ENCODE assay signal across 1 cellular context in the genomic region with DNA sequence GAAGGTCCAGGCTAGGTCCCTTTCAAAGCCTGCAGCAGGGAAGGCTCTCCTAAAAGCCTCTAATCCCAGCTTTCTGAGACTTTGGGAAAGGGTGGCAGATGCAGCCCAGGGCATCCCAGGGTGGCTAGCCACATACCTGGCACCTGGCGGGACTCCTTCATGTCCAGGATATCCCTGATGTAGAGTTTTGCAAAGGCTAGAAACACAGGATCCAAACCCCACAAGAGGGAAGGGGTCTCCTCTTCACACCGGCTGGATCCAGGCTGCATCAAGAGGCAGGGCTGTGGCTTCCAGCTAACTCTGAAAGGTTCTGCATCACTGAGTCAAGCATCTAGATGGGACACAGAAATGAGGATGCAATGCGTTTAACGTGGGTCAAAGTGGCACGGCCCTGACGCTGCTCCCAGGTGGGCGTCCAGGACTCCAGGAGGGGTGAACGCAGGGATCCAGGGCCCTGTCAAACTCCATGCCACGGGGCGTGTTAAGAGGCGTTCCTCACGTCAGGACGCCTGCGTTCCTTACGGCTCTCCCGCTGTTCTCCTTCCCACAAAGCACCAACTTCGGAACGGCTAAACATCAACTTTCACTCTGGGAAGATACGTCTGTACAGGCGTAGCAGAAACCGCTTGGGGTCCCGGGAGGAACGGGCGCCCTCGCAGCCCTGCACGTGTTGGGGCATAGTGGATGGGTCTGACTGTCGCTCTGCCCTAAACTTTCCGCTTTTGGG.
A peak's percentile ranks its signal among the peaks of the same experiment; 100 is the strongest.
TF ChIP-seq lines count a peak whose summit lies in the region.

No MANE protein-coding gene starts in this region.

TF ChIP-seq in HEK293, 187 proteins besides CTCF, POLR2A, EP300 and RAD21 (continued from another document and continues in another):
- TF ChIP-seq, protein P1, sequence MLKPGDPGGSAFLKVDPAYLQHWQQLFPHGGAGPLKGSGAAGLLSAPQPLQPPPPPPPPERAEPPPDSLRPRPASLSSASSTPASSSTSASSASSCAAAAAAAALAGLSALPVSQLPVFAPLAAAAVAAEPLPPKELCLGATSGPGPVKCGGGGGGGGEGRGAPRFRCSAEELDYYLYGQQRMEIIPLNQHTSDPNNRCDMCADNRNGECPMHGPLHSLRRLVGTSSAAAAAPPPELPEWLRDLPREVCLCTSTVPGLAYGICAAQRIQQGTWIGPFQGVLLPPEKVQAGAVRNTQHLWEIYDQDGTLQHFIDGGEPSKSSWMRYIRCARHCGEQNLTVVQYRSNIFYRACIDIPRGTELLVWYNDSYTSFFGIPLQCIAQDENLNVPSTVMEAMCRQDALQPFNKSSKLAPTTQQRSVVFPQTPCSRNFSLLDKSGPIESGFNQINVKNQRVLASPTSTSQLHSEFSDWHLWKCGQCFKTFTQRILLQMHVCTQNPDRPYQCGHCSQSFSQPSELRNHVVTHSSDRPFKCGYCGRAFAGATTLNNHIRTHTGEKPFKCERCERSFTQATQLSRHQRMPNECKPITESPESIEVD (tag by site-specific recombination; IDR thresholded peaks at IDR 0.05) = no peak
- TF ChIP-seq, protein P2, sequence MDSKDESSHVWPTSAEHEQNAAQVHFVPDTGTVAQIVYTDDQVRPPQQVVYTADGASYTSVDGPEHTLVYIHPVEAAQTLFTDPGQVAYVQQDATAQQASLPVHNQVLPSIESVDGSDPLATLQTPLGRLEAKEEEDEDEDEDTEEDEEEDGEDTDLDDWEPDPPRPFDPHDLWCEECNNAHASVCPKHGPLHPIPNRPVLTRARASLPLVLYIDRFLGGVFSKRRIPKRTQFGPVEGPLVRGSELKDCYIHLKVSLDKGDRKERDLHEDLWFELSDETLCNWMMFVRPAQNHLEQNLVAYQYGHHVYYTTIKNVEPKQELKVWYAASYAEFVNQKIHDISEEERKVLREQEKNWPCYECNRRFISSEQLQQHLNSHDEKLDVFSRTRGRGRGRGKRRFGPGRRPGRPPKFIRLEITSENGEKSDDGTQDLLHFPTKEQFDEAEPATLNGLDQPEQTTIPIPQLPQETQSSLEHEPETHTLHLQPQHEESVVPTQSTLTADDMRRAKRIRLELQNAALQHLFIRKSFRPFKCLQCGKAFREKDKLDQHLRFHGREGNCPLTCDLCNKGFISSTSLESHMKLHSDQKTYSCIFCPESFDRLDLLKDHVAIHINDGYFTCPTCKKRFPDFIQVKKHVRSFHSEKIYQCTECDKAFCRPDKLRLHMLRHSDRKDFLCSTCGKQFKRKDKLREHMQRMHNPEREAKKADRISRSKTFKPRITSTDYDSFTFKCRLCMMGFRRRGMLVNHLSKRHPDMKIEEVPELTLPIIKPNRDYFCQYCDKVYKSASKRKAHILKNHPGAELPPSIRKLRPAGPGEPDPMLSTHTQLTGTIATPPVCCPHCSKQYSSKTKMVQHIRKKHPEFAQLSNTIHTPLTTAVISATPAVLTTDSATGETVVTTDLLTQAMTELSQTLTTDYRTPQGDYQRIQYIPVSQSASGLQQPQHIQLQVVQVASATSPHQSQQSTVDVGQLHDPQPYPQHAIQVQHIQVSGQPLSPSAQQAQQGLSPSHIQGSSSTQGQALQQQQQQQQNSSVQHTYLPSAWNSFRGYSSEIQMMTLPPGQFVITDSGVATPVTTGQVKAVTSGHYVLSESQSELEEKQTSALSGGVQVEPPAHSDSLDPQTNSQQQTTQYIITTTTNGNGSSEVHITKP (tag by site-specific recombination; IDR thresholded peaks at IDR 0.05) = peak; percentile 71
- TF ChIP-seq ZNF132 (tag by site-specific recombination; IDR thresholded peaks at IDR 0.05; ENCODE audit: borderline replicate concordance) (no peak), SCRT1 (tag by site-specific recombination; IDR thresholded peaks at IDR 0.05; ENCODE audit: borderline replicate concordance) (peak; percentile 82; the same call in 1 of the 2 replicates), ZNF121 (tag by site-specific recombination; IDR thresholded peaks at IDR 0.05) (no peak), ZNF791 (tag by site-specific recombination; IDR thresholded peaks at IDR 0.05) (no peak), GLIS2 (tag by site-specific recombination; IDR thresholded peaks at IDR 0.05) (peak; percentile 84), REPIN1 (tag by site-specific recombination; IDR thresholded peaks at IDR 0.05; ENCODE audit: low read depth) (peak; percentile 77; the same call in 1 of the 2 replicates), ZNF292 (tag by site-specific recombination; IDR thresholded peaks at IDR 0.05; ENCODE audit: borderline replicate concordance, low read depth) (no peak), MYNN (tag by site-specific recombination; IDR thresholded peaks at IDR 0.05; ENCODE audit: borderline replicate concordance) (no peak), ZNF157 (tag by site-specific recombination; IDR thresholded peaks at IDR 0.05) (no peak), ZNF248 (tag by site-specific recombination; IDR thresholded peaks at IDR 0.05) (no peak), ZNF76 (tag by site-specific recombination; IDR thresholded peaks at IDR 0.05; ENCODE audit: borderline replicate concordance, low read depth) (peak; percentile 91), ZBTB8A (tag by site-specific recombination; IDR thresholded peaks at IDR 0.05) (peak; percentile 83), ZNF404 (tag by site-specific recombination; IDR thresholded peaks at IDR 0.05) (no peak), HOXD13 (CRISPR knock-in tag; IDR thresholded peaks at IDR 0.05; ENCODE audit: borderline replicate concordance) (no peak), GLIS1 (tag by site-specific recombination; IDR thresholded peaks at IDR 0.05) (no peak; the same call in 1 of the 2 replicates), ZNF48 (tag by site-specific recombination; IDR thresholded peaks at IDR 0.05) (no peak), ZNF426 (tag by site-specific recombination; IDR thresholded peaks at IDR 0.05) (no peak), ZNF558 (tag by site-specific recombination; IDR thresholded peaks at IDR 0.05) (no peak), MEIS1 (CRISPR knock-in tag; IDR thresholded peaks at IDR 0.05; ENCODE audit: borderline replicate concordance) (no peak), ZNF2 (tag by site-specific recombination; IDR thresholded peaks at IDR 0.05) (peak; percentile 69; the same call in 1 of the 2 replicates), ZFP69B (tag by site-specific recombination; IDR thresholded peaks at IDR 0.05) (peak; percentile 90), ZNF514 (tag by site-specific recombination; IDR thresholded peaks at IDR 0.05) (no peak), ZNF138 (tag by site-specific recombination; IDR thresholded peaks at IDR 0.05; ENCODE audit: borderline replicate concordance) (no peak)
- TF ChIP-seq, protein P3, sequence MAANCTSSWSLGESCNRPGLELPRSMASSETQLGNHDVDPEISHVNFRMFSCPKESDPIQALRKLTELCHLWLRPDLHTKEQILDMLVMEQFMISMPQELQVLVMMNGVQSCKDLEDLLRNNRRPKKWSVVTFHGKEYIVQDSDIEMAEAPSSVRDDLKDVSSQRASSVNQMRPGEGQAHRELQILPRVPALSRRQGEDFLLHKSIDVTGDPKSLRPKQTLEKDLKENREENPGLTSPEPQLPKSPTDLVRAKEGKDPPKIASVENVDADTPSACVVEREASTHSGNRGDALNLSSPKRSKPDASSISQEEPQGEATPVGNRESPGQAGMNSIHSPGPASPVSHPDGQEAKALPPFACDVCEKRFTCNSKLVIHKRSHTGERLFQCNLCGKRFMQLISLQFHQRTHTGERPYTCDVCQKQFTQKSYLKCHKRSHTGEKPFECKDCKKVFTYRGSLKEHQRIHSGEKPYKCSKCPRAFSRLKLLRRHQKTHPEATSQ (tag by site-specific recombination; IDR thresholded peaks at IDR 0.05) = no peak; the same call in 1 of the 2 replicates
- TF ChIP-seq, protein P4, sequence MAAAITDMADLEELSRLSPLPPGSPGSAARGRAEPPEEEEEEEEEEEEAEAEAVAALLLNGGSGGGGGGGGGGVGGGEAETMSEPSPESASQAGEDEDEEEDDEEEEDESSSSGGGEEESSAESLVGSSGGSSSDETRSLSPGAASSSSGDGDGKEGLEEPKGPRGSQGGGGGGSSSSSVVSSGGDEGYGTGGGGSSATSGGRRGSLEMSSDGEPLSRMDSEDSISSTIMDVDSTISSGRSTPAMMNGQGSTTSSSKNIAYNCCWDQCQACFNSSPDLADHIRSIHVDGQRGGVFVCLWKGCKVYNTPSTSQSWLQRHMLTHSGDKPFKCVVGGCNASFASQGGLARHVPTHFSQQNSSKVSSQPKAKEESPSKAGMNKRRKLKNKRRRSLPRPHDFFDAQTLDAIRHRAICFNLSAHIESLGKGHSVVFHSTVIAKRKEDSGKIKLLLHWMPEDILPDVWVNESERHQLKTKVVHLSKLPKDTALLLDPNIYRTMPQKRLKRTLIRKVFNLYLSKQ (tag by site-specific recombination; IDR thresholded peaks at IDR 0.05; ENCODE audit: borderline replicate concordance) = no peak
- TF ChIP-seq, protein P5, sequence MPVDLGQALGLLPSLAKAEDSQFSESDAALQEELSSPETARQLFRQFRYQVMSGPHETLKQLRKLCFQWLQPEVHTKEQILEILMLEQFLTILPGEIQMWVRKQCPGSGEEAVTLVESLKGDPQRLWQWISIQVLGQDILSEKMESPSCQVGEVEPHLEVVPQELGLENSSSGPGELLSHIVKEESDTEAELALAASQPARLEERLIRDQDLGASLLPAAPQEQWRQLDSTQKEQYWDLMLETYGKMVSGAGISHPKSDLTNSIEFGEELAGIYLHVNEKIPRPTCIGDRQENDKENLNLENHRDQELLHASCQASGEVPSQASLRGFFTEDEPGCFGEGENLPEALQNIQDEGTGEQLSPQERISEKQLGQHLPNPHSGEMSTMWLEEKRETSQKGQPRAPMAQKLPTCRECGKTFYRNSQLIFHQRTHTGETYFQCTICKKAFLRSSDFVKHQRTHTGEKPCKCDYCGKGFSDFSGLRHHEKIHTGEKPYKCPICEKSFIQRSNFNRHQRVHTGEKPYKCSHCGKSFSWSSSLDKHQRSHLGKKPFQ (tag by site-specific recombination; IDR thresholded peaks at IDR 0.05) = no peak
- TF ChIP-seq, protein P6, sequence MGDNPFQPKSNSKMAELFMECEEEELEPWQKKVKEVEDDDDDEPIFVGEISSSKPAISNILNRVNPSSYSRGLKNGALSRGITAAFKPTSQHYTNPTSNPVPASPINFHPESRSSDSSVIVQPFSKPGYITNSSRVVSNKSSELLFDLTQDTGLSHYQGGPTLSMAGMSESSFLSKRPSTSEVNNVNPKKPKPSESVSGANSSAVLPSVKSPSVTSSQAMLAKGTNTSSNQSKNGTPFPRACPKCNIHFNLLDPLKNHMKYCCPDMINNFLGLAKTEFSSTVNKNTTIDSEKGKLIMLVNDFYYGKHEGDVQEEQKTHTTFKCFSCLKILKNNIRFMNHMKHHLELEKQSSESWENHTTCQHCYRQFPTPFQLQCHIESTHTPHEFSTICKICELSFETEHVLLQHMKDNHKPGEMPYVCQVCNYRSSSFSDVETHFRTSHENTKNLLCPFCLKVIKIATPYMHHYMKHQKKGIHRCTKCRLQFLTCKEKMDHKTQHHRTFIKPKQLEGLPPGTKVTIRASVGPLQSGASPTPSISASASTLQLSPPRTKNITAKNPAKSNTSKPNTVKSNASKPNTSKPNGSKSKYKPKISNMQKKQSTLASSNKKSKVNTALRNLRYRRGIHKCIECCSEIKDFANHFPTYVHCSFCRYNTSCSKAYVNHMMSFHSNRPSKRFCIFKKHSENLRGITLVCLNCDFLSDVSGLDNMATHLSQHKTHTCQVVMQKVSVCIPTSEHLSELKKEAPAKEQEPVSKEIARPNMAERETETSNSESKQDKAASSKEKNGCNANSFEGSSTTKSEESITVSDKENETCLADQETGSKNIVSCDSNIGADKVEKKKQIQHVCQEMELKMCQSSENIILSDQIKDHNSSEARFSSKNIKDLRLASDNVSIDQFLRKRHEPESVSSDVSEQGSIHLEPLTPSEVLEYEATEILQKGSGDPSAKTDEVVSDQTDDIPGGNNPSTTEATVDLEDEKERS (tag by site-specific recombination; IDR thresholded peaks at IDR 0.05) = no peak
- TF ChIP-seq, protein P7, sequence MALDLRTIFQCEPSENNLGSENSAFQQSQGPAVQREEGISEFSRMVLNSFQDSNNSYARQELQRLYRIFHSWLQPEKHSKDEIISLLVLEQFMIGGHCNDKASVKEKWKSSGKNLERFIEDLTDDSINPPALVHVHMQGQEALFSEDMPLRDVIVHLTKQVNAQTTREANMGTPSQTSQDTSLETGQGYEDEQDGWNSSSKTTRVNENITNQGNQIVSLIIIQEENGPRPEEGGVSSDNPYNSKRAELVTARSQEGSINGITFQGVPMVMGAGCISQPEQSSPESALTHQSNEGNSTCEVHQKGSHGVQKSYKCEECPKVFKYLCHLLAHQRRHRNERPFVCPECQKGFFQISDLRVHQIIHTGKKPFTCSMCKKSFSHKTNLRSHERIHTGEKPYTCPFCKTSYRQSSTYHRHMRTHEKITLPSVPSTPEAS (tag by site-specific recombination; IDR thresholded peaks at IDR 0.05) = no peak
- TF ChIP-seq, protein P8, sequence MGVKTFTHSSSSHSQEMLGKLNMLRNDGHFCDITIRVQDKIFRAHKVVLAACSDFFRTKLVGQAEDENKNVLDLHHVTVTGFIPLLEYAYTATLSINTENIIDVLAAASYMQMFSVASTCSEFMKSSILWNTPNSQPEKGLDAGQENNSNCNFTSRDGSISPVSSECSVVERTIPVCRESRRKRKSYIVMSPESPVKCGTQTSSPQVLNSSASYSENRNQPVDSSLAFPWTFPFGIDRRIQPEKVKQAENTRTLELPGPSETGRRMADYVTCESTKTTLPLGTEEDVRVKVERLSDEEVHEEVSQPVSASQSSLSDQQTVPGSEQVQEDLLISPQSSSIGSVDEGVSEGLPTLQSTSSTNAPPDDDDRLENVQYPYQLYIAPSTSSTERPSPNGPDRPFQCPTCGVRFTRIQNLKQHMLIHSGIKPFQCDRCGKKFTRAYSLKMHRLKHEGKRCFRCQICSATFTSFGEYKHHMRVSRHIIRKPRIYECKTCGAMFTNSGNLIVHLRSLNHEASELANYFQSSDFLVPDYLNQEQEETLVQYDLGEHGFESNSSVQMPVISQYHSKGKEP (tag by site-specific recombination; IDR thresholded peaks at IDR 0.05) = no peak
- TF ChIP-seq, protein P9, sequence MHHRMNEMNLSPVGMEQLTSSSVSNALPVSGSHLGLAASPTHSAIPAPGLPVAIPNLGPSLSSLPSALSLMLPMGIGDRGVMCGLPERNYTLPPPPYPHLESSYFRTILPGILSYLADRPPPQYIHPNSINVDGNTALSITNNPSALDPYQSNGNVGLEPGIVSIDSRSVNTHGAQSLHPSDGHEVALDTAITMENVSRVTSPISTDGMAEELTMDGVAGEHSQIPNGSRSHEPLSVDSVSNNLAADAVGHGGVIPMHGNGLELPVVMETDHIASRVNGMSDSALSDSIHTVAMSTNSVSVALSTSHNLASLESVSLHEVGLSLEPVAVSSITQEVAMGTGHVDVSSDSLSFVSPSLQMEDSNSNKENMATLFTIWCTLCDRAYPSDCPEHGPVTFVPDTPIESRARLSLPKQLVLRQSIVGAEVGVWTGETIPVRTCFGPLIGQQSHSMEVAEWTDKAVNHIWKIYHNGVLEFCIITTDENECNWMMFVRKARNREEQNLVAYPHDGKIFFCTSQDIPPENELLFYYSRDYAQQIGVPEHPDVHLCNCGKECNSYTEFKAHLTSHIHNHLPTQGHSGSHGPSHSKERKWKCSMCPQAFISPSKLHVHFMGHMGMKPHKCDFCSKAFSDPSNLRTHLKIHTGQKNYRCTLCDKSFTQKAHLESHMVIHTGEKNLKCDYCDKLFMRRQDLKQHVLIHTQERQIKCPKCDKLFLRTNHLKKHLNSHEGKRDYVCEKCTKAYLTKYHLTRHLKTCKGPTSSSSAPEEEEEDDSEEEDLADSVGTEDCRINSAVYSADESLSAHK (tag by site-specific recombination; IDR thresholded peaks at IDR 0.05) = 0 out of 2 replicates have a peak, but pooled peaks have one; percentile 32
- TF ChIP-seq, protein P10, sequence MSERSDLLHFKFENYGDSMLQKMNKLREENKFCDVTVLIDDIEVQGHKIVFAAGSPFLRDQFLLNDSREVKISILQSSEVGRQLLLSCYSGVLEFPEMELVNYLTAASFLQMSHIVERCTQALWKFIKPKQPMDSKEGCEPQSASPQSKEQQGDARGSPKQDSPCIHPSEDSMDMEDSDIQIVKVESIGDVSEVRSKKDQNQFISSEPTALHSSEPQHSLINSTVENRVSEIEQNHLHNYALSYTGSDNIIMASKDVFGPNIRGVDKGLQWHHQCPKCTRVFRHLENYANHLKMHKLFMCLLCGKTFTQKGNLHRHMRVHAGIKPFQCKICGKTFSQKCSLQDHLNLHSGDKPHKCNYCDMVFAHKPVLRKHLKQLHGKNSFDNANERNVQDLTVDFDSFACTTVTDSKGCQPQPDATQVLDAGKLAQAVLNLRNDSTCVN (tag by site-specific recombination; optimal IDR thresholded peaks at IDR 0.05) = no peak
